ENCODE assay signal across 19 cellular contexts in genomic region chr17:62189377-62189776, GRCh38.
"Had no signal": no experiment of that assay in that cellular context is flagged by ENCODE, and none has a peak within 500 bp of the region (broad histone marks: within the 10 kb centered on the region; RNA-seq: fewer than 3 reads in every experiment).

No MANE protein-coding gene starts in this region.

- ATAC-seq: activated CD8-positive, alpha-beta T cell treated with anti-CD3 and anti-CD28 coated beads for 36 hours; gastrocnemius medialis; heart right ventricle; left cardiac atrium; lower lobe of right lung had no signal

- H3K27me3 ChIP-seq: adrenal gland, gastrocnemius medialis, heart right ventricle, ovary, stomach, testis, uterus had no signal

- H3K9me3 Mint-ChIP-seq: activated B cell treated with CpG ODN at 0.5 μM for 24 hours; activated CD8-positive, alpha-beta T cell treated with anti-CD3 and anti-CD28 coated beads for 36 hours; activated naive CD4-positive, alpha-beta T cell treated with anti-CD3 and anti-CD28 coated beads, Interleukin-2, amount 50 U/mL, for 24 hours; endodermal cell; mesothelial cell of epicardium had no signal

- H3K9me3 ChIP-seq: adrenal gland, gastrocnemius medialis, heart right ventricle, lower lobe of right lung, ovary, stomach, testis, uterus had no signal

- DNase-seq: activated B cell treated with CpG ODN at 0.5 μM for 24 hours; activated CD4-positive, alpha-beta T cell treated with anti-CD3 and anti-CD28 coated beads for 48 hours; activated CD8-positive, alpha-beta T cell treated with anti-CD3 and anti-CD28 coated beads for 36 hours; activated effector memory CD4-positive, alpha-beta T cell treated with anti-CD3 and anti-CD28 coated beads, Interleukin-2, amount 50 U/mL, for 16 hours; activated T-cell treated with anti-CD3 and anti-CD28 coated beads, Interleukin-2, amount 50 U/mL, for 48 hours; adrenal gland; dorsolateral prefrontal cortex; gastrocnemius medialis; heart right ventricle; left cardiac atrium; lower lobe of right lung; ovary; stimulated activated CD4-positive, alpha-beta T cell treated with anti-CD3 and anti-CD28 coated beads, Interleukin-1b, Interleukin-23, amount 100 ng/mL, for 48 hours; testis; uterus had no signal

- H3K36me3 ChIP-seq: adrenal gland, gastrocnemius medialis, heart right ventricle, lower lobe of right lung, ovary, stomach, uterus had no signal

- H3K36me3 Mint-ChIP-seq: activated naive CD4-positive, alpha-beta T cell treated with anti-CD3 and anti-CD28 coated beads, Interleukin-2, amount 50 U/mL, for 24 hours; mesothelial cell of epicardium had no signal

- H3K4me3 ChIP-seq: adrenal gland, dorsolateral prefrontal cortex, gastrocnemius medialis, heart right ventricle, lower lobe of right lung, ovary, stomach, testis, uterus had no signal

- H3K4me1 ChIP-seq: adrenal gland, gastrocnemius medialis, heart right ventricle, lower lobe of right lung, testis, uterus had no signal

- H3K4me1 Mint-ChIP-seq: activated B cell treated with CpG ODN at 0.5 μM for 24 hours; activated naive CD4-positive, alpha-beta T cell treated with anti-CD3 and anti-CD28 coated beads, Interleukin-2, amount 50 U/mL, for 24 hours had no signal

- H3K27ac Mint-ChIP-seq: activated B cell treated with CpG ODN at 0.5 μM for 24 hours; activated CD8-positive, alpha-beta T cell treated with anti-CD3 and anti-CD28 coated beads for 36 hours; activated naive CD4-positive, alpha-beta T cell treated with anti-CD3 and anti-CD28 coated beads, Interleukin-2, amount 50 U/mL, for 24 hours; endodermal cell; mesothelial cell of epicardium had no signal

- H3K27ac ChIP-seq: adrenal gland, dorsolateral prefrontal cortex, gastrocnemius medialis, heart right ventricle, lower lobe of right lung, ovary, testis, uterus had no signal

- H3K4me3 Mint-ChIP-seq: activated B cell treated with CpG ODN at 0.5 μM for 24 hours; activated CD8-positive, alpha-beta T cell treated with anti-CD3 and anti-CD28 coated beads for 36 hours; activated naive CD4-positive, alpha-beta T cell treated with anti-CD3 and anti-CD28 coated beads, Interleukin-2, amount 50 U/mL, for 24 hours; endodermal cell; mesothelial cell of epicardium had no signal
